Comparison of ENCODE assay signal across 20 cellular contexts in the genomic region with DNA sequence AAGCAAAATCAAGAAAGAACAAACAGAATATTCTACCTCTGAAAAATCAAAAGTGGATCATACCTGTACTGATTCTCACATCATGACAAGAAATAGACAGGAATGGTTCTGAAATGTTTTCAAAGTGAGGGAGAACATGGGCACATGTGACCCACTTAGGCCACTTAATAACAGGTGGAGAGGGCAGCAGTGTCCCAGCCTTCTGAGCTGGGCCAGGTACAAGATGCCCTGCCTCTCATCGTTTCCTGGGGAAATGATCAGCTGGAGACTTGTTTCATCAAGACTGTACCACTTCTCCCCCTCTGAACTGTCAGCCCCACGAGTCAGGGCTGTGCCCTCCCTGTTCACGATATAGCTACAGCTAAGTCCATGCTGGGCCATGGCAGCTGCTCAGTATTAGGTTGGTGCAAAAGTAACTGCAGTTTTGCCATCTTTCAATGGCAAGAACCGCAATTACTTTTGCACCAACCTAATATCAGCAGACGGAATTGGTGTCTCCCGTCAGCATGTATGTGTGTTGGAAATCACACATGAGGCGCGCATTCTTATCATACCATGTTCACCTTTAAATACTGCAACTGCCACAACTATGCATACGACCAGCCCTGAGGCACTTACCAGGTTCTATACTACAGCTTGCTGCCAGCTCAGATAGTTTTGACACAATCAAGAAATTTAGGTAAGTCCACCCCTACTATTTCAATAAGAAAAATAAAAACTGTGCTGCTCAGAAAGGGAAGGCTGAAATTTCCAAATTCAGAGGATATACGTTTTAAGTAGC.
DNase-seq lines count a peak whose midpoint lies in the region; ATAC-seq, FAIRE-seq and TF ChIP-seq lines count a peak whose summit lies in the region.
"Had no signal": no experiment of that assay in that cellular context is flagged by ENCODE, and none has a peak within 500 bp of the region (broad histone marks: within the 10 kb centered on the region; RNA-seq: fewer than 3 reads in every experiment).

No MANE protein-coding gene starts in this region.

- H3K9me3 ChIP-seq in left ventricle myocardium inferior (replicated peaks) (no peaks in the 10 kb centered on the region), small intestine (ENCODE audit: control insufficient read depth, low read depth) (no peaks in the 10 kb centered on the region)
- H3K9me3 ChIP-seq: neutrophil had no signal

- H3K27me3 Mint-ChIP-seq in nephron progenitor cell (ENCODE audit: low read depth, poor library complexity) (peaks cover 14% of the 10 kb centered on the region), type B pancreatic cell (peaks cover 2% of the 10 kb centered on the region)
- H3K27me3 Mint-ChIP-seq: activated B cell treated with CpG ODN at 0.5 μM for 24 hours; activated CD4-positive, alpha-beta memory T cell treated with anti-CD3 and anti-CD28 coated beads, Interleukin-2, amount 10 ng/mL, durations not matched to agents 7 days and 5 days had no signal

- no peak overlapping the region for H3K4me3 ChIP-seq in left ventricle myocardium inferior
- H3K4me3 ChIP-seq in small intestine (ENCODE audit: low read depth in 1 of 2, low read length in 2 of 2) = no peak overlapping the region
- H3K4me3 ChIP-seq: PC-9, SK-N-MC had no signal

- no peak for FAIRE-seq in small intestine (lab: Jason Lieb, UNC)

- H3K27ac ChIP-seq in left ventricle myocardium inferior (replicated peaks) (peak overlapping the region; percentile 92), cingulate gyrus (ENCODE audit: low read depth, low read length) (peak overlapping the region; percentile 4), small intestine (ENCODE audit: low read depth in 1 of 2, low read length in 1 of 2) (no peak overlapping the region)
- H3K27ac ChIP-seq: neutrophil, PC-9, SK-N-MC had no signal

- no peak for ATAC-seq in HG03175 (IDR thresholded peaks at IDR 0.05; ENCODE audit: unreplicated experiment)

- WGBS in small intestine, 3 donors = 92 to 95% (median 95%) methylated on average over 10 of the region's 10 CpGs

- TF ChIP-seq CTCF in left ventricle myocardium inferior (IDR thresholded peaks at IDR 0.05; ENCODE audit: borderline replicate concordance) (no peak), nephron progenitor cell (IDR thresholded peaks at IDR 0.05) (no peak), type B pancreatic cell (conservative IDR thresholded peaks at IDR 0.05) (no peak)

- H3K4me1 ChIP-seq in left ventricle myocardium inferior = peaks cover 96% of the 10 kb centered on the region
- no peaks in the 10 kb centered on the region for H3K4me1 ChIP-seq in small intestine (ENCODE audit: control insufficient read depth in 2 of 2, insufficient read depth in 1 of 2, low read depth in 1 of 2, low read length in 1 of 2)

- H3K27ac Mint-ChIP-seq in nephron progenitor cell = peak overlapping the region; percentile 50
- peak overlapping the region; percentile 56 for H3K27ac Mint-ChIP-seq in type B pancreatic cell
- H3K27ac Mint-ChIP-seq: activated B cell treated with CpG ODN at 0.5 μM for 24 hours; activated CD4-positive, alpha-beta memory T cell treated with anti-CD3 and anti-CD28 coated beads, Interleukin-2, amount 10 ng/mL, durations not matched to agents 7 days and 5 days had no signal

- intact Hi-C loops in left ventricle myocardium inferior (cut with micrococcal nuclease) = no loop called here
- intact Hi-C loops in cardiac septum (cut with DNase I) = loop anchor here (5.0 kb wide), 2 partner anchors 268 to 348 kb away; no protein-coding TSS in a partner anchor

- no peaks in the 10 kb centered on the region for H3K27me3 ChIP-seq in left ventricle myocardium inferior (ENCODE audit: low read depth)
- no peaks in the 10 kb centered on the region for H3K27me3 ChIP-seq in small intestine (ENCODE audit: control insufficient read depth in 2 of 2, insufficient read depth in 2 of 2, low read length in 2 of 2)
- H3K27me3 ChIP-seq: neutrophil had no signal

- no peak overlapping the region for H3K4me3 Mint-ChIP-seq in nephron progenitor cell
- no peak overlapping the region for H3K4me3 Mint-ChIP-seq in type B pancreatic cell
- H3K4me3 Mint-ChIP-seq: activated B cell treated with CpG ODN at 0.5 μM for 24 hours; activated CD4-positive, alpha-beta memory T cell treated with anti-CD3 and anti-CD28 coated beads, Interleukin-2, amount 10 ng/mL, durations not matched to agents 7 days and 5 days had no signal

- H3K9me3 Mint-ChIP-seq in nephron progenitor cell = peaks cover 5% of the 10 kb centered on the region
- no peaks in the 10 kb centered on the region for H3K9me3 Mint-ChIP-seq in type B pancreatic cell
- H3K9me3 Mint-ChIP-seq: activated B cell treated with CpG ODN at 0.5 μM for 24 hours; activated CD4-positive, alpha-beta memory T cell treated with anti-CD3 and anti-CD28 coated beads, Interleukin-2, amount 10 ng/mL, durations not matched to agents 7 days and 5 days had no signal

- H3K36me3 Mint-ChIP-seq in nephron progenitor cell (ENCODE audit: low read depth) (peaks cover 19% of the 10 kb centered on the region), type B pancreatic cell (peaks cover 14% of the 10 kb centered on the region)

- H3K4me1 Mint-ChIP-seq in nephron progenitor cell (peaks cover 41% of the 10 kb centered on the region), type B pancreatic cell (ENCODE audit: unreplicated experiment) (peaks cover 39% of the 10 kb centered on the region)
- H3K4me1 Mint-ChIP-seq: activated B cell treated with CpG ODN at 0.5 μM for 24 hours had no signal

- DNase-seq in left ventricle myocardium inferior = no peak
- no peak for DNase-seq in cardiac septum (ENCODE audit: low spot score)
- DNase-seq in nephron progenitor cell = no peak
- DNase-seq in type B pancreatic cell (ENCODE audit: extremely low spot score, unreplicated experiment) = no peak
- no peak for DNase-seq in small intestine
- DNase-seq in GOT3 (lab: John Stamatoyannopoulos, UW) = no peak
- DNase-seq: activated B cell treated with CpG ODN at 0.5 μM for 24 hours; activated CD4-positive, alpha-beta memory T cell treated with anti-CD3 and anti-CD28 coated beads, Interleukin-2, amount 10 ng/mL, durations not matched to agents 7 days and 5 days; amygdala; cerebellar nuclear complex; effector memory CD4-positive, alpha-beta T cell; KBM-7; MV-4-11; NCI-H187 treated with DMSO at 0.1 percent for 48 hours; stimulated activated CD8-positive, alpha-beta memory T cell treated with anti-CD3 and anti-CD28 coated beads, Interleukin-4, amount 100 ng/mL, for 48 hours had no signal

- no peaks in the 10 kb centered on the region for H3K36me3 ChIP-seq in left ventricle myocardium inferior
- H3K36me3 ChIP-seq in small intestine (ENCODE audit: control insufficient read depth in 2 of 2, insufficient read depth in 2 of 2, low read length in 2 of 2) = no peaks in the 10 kb centered on the region
- H3K36me3 ChIP-seq: neutrophil had no signal

Comparison
In these comparisons a context has a peak if more than half of its experiments do, and no peak if none do; other contexts are left out.
1. H3K27ac ChIP-seq: peak in left ventricle myocardium inferior (single experiment) and cingulate gyrus (single experiment); none in small intestine (0 of 2).